In genomic region chr1:109930252-109930993, GRCh38 we compare ENCODE assay signal across 13 cellular contexts. TPM values are rescaled to one million over a fixed set of nuclear protein-coding genes. Genes with fewer than 3 reads are reported as not detected.
DNase-seq lines count a peak whose midpoint lies in the region; FAIRE-seq and TF ChIP-seq lines count a peak whose summit lies in the region.
"Had no signal": no experiment of that assay in that cellular context is flagged by ENCODE, and none has a peak within 500 bp of the region (broad histone marks: within the 10 kb centered on the region; RNA-seq: fewer than 3 reads in every experiment).

No MANE protein-coding gene starts in this region.

- 0 out of 2 replicates have a peak overlapping the region, but pooled peaks have one; percentile 5 for H2AK5ac ChIP-seq in H1 (ENCODE audit: low read depth, low read length)

- no peak overlapping the region for H3K9ac ChIP-seq in mammary epithelial cell (ENCODE audit: insufficient read depth, low read length)
- H3K9ac ChIP-seq in H1 (replicated peaks in 1 of 4; ENCODE audit: extremely low read depth in 1 of 4, low read depth in 3 of 4, low read length in 3 of 4) = no peak overlapping the region

- H4K20me1 ChIP-seq in mammary epithelial cell (ENCODE audit: insufficient read depth, low read length) = no peaks in the 10 kb centered on the region
- no peaks in the 10 kb centered on the region for H4K20me1 ChIP-seq in H1 (replicated peaks in 1 of 2; ENCODE audit: control insufficient read depth in 1 of 2, insufficient read depth in 2 of 2, low read length in 2 of 2)

- peaks cover 15% of the 10 kb centered on the region for H3K4me1 Mint-ChIP-seq in type B pancreatic cell (ENCODE audit: unreplicated experiment)

- no peaks in the 10 kb centered on the region for H3K23me2 ChIP-seq in H1 (ENCODE audit: low read depth, low read length)

- peak overlapping the region; percentile 86; the same call in 1 of the 2 replicates for H4K8ac ChIP-seq in H1 (ENCODE audit: extremely low read depth, insufficient read depth, low read length)

- no peak for FAIRE-seq in H1 (lab: Jason Lieb, UNC)
- FAIRE-seq: frontal cortex had no signal

- no peak overlapping the region for H3K4me3 Mint-ChIP-seq in type B pancreatic cell

- POLR2A ChIA-PET in H1 (lab: Charles Lee; ENCODE audit: partially characterized antibody) = interaction anchor here (1.7 kb wide), 1 partner anchor 54 kb away, joined by 6 read pairs; the partner anchor contains the start of gene AHCYL1

- H3K14ac ChIP-seq in H1 (ENCODE audit: insufficient read length) = no peak overlapping the region

- dilution Hi-C loops in mammary epithelial cell (cut with HindIII; ENCODE audit: low sequenced_read_pairs) = no loop called here

- H3K36me3 Mint-ChIP-seq in type B pancreatic cell = peaks cover 15% of the 10 kb centered on the region

- peak overlapping the region; percentile 80 for H4K91ac ChIP-seq in H1 (replicated peaks; ENCODE audit: insufficient read length, low read length)

- H3K79me1 ChIP-seq in H1 (ENCODE audit: low read depth, low read length) = no peaks in the 10 kb centered on the region

- 93% methylated on average over 8 of the region's 9 CpGs for WGBS in mammary epithelial cell (ENCODE audit: low coverage, missing lambda C conversion rate)
- WGBS in H1 (ENCODE audit: extremely low coverage in 1 of 2, insufficient coverage in 1 of 2, insufficient read length in 1 of 2, insufficient replicate concordance in 2 of 2, low coverage in 1 of 2, low lambda C conversion rate in 2 of 2, missing lambda C conversion rate in 1 of 2), 2 experiments = 73% methylated on average over 9 of the region's 9 CpGs; no CpG with 5 or more reads in 1 of the 2 experiments
- WGBS in ovary, 3 donors = 84 to 89% (median 85%) methylated on average over 9 of the region's 9 CpGs

- peak overlapping the region; percentile 84; the same call in 1 of the 2 replicates for H2BK12ac ChIP-seq in H1 (ENCODE audit: low read depth, low read length)

- H3K27ac Mint-ChIP-seq in type B pancreatic cell = peak overlapping the region; percentile 86

- H3K4me2 ChIP-seq in mammary epithelial cell (ENCODE audit: insufficient read depth, low read depth, low read length) (no peak overlapping the region), H1 (ENCODE audit: insufficient read depth in 1 of 2, low read depth in 2 of 2, low read length in 2 of 2) (peak overlapping the region in 1 of 2 experiments; percentile 29; a peak in 2 of 4 replicates)

- H3K18ac ChIP-seq in H1 (ENCODE audit: extremely low read depth, low read length) = peak overlapping the region; percentile 48; the same call in 1 of the 2 replicates

- TF ChIP-seq RAD21 in H1 (IDR thresholded peaks at IDR 0.05 in 1 of 2, conservative IDR thresholded peaks at IDR 0.05 in 1 of 2; ENCODE audit: low read depth in 2 of 2, low read length in 2 of 2) = peak in 1 of 2 experiments; percentile 2; a peak in 1 of 4 replicates

- H3K79me2 ChIP-seq in mammary epithelial cell (ENCODE audit: insufficient read depth, low read length) = no peaks in the 10 kb centered on the region
- H3K79me2 ChIP-seq in H1 (ENCODE audit: control insufficient read depth in 1 of 2, insufficient read depth in 2 of 2, low read length in 2 of 2) = no peaks in the 10 kb centered on the region

- H2BK5ac ChIP-seq in H1 (ENCODE audit: low read depth, low read length) = peak overlapping the region; percentile 71; the same call in 1 of the 2 replicates

- no peak overlapping the region for H3K56ac ChIP-seq in H1 (replicated peaks; ENCODE audit: insufficient read length, low read depth, low read length)

- H3K9me3 ChIP-seq in breast epithelium (no peaks in the 10 kb centered on the region), mammary epithelial cell (replicated peaks; ENCODE audit: insufficient read depth, low read length) (no peaks in the 10 kb centered on the region), H1 (ENCODE audit: insufficient read depth in 2 of 2, low read depth in 1 of 2, low read length in 1 of 2) (no peaks in the 10 kb centered on the region), ovary (no peaks in the 10 kb centered on the region)
- H3K9me3 ChIP-seq: left lung had no signal

- TF ChIP-seq CTCF in breast epithelium (IDR thresholded peaks at IDR 0.05) (no peak), mammary epithelial cell (conservative IDR thresholded peaks at IDR 0.05 in 1 of 2, IDR thresholded peaks at IDR 0.05 in 1 of 2; ENCODE audit: extremely low read depth in 1 of 2, insufficient read depth in 1 of 2, low read depth in 1 of 2, low read length in 2 of 2) (no peak), H1 (IDR thresholded peaks at IDR 0.05; ENCODE audit: control extremely low read depth in 1 of 3, insufficient read depth in 1 of 3, low read depth in 1 of 3, low read length in 3 of 3) (no peak), ovary (IDR thresholded peaks at IDR 0.05) (no peak), type B pancreatic cell (conservative IDR thresholded peaks at IDR 0.05) (no peak)

- no peak overlapping the region for H4K5ac ChIP-seq in H1 (ENCODE audit: insufficient read length, low read depth, low read length)

- intact Hi-C loops in breast epithelium (cut with DNase I; ENCODE audit: low total_unique reads) (no loop called here), mammary epithelial cell (cut with micrococcal nuclease) (no loop called here), ovary (cut with DNase I) (no loop called here)

- H2AFZ ChIP-seq in mammary epithelial cell (ENCODE audit: low read depth, low read length) (no peak overlapping the region), H1 (ENCODE audit: low read length) (no peak overlapping the region)

- no peak for TF ChIP-seq EP300 in H1 (IDR thresholded peaks at IDR 0.05; ENCODE audit: borderline replicate concordance in 1 of 2, low read depth in 2 of 2, low read length in 2 of 2)
- no peak for TF ChIP-seq EP300 in ovary (IDR thresholded peaks at IDR 0.05)

- H2BK120ac ChIP-seq in H1 (replicated peaks; ENCODE audit: low read depth, low read length) = no peak overlapping the region

- H3K9me3 Mint-ChIP-seq in type B pancreatic cell = no peaks in the 10 kb centered on the region

- 0 out of 2 replicates have a peak overlapping the region, but pooled peaks have one; percentile 90 for H2BK20ac ChIP-seq in H1 (ENCODE audit: low read length)

- no peaks in the 10 kb centered on the region for H3K27me3 ChIP-seq in breast epithelium
- no peaks in the 10 kb centered on the region for H3K27me3 ChIP-seq in mammary epithelial cell (ENCODE audit: insufficient read depth, low read length)
- no peaks in the 10 kb centered on the region for H3K27me3 ChIP-seq in H1 (replicated peaks in 1 of 4; ENCODE audit: control insufficient read depth in 3 of 4, extremely low read depth in 1 of 4, insufficient read depth in 3 of 4, low read length in 3 of 4)
- H3K27me3 ChIP-seq in ovary = no peaks in the 10 kb centered on the region
- H3K27me3 ChIP-seq: left lung had no signal

- DNase-seq in breast epithelium (ENCODE audit: low spot score in 2 of 2) = no peak
- DNase-seq in mammary epithelial cell = no peak
- DNase-seq in H1 (ENCODE audit: low read depth in 1 of 2, low spot score in 2 of 2) = no peak
- peak in 1 of 5 donors; percentile 21 for DNase-seq in ovary
- no peak for DNase-seq in type B pancreatic cell (ENCODE audit: extremely low spot score, unreplicated experiment)
- DNase-seq in NCI-H187 (lab: John Stamatoyannopoulos, UW) = no peak
- no peak for DNase-seq in NCI-H2081 treated with DMSO at 0.1 percent for 48 hours (lab: John Stamatoyannopoulos, UW)
- no peak for DNase-seq in amygdala (lab: John Stamatoyannopoulos, UW)
- DNase-seq: activated effector memory CD4-positive, alpha-beta T cell treated with Interleukin-2 at 50 U/mL for 16 hours; GDM1; NCI-H2171 had no signal

- no peak overlapping the region for H3K23ac ChIP-seq in H1 (ENCODE audit: insufficient read length)

- CTCF ChIA-PET in mammary epithelial cell (lab: Charles Lee; ENCODE audit: low non-redundant PET) (no interaction called here), H1 (lab: Charles Lee; ENCODE audit: partially characterized antibody) (interaction anchor here (0.6 to 20.1 kb wide), 12 partner anchors 8 to 186 kb away, joined by 3 to 333 read pairs (median 4); partner anchors contain the start of genes AHCYL1 and CSF1)

- H3K4me3 ChIP-seq in breast epithelium (no peak overlapping the region), mammary epithelial cell (replicated peaks in 1 of 3; ENCODE audit: insufficient read depth in 1 of 3, low read depth in 2 of 3, low read length in 3 of 3) (no peak overlapping the region), H1 (ENCODE audit: extremely low read depth in 1 of 4, insufficient read depth in 2 of 4, low read depth in 3 of 4, low read length in 4 of 4) (no peak overlapping the region), ovary (no peak overlapping the region)
- H3K4me3 ChIP-seq: left lung had no signal

- no TSS peak for BruUV-seq in mammary epithelial cell (replicated peaks; lab: Mats Ljungman, UMichigan)

- H2BK15ac ChIP-seq in H1 (ENCODE audit: low read length) = peak overlapping the region; percentile 72

- H3K4me1 ChIP-seq in breast epithelium = peaks cover 18 to 37% of the 10 kb centered on the region in 2 donors
- peaks cover 49% of the 10 kb centered on the region for H3K4me1 ChIP-seq in mammary epithelial cell (ENCODE audit: insufficient read depth, low read length)
- peaks cover 4 to 9% (median 5%) of the 10 kb centered on the region in 4 experiments; a peak in 6 of 7 replicates for H3K4me1 ChIP-seq in H1 (replicated peaks in 1 of 4; ENCODE audit: control insufficient read depth in 3 of 4, insufficient read depth in 4 of 4, low read length in 3 of 4)
- H3K4me1 ChIP-seq in ovary (ENCODE audit: insufficient read depth) = peaks cover 37% of the 10 kb centered on the region

- in situ Hi-C loops in mammary epithelial cell (cut with MboI; ENCODE audit: low sequenced_read_pairs in 2 of 2) = no loop called here

- H3K4ac ChIP-seq in H1 (replicated peaks; ENCODE audit: insufficient read length, low read depth, low read length) = peak overlapping the region; percentile 44

- H3K36me3 ChIP-seq in breast epithelium = no peaks in the 10 kb centered on the region
- no peaks in the 10 kb centered on the region for H3K36me3 ChIP-seq in mammary epithelial cell (ENCODE audit: insufficient read depth, low read length)
- no peaks in the 10 kb centered on the region for H3K36me3 ChIP-seq in H1 (ENCODE audit: control insufficient read depth in 2 of 4, insufficient read depth in 4 of 4, low read length in 3 of 4)
- H3K36me3 ChIP-seq in ovary = no peaks in the 10 kb centered on the region

- H3K27me3 Mint-ChIP-seq in type B pancreatic cell = no peaks in the 10 kb centered on the region

- H3K27ac ChIP-seq in breast epithelium = peak overlapping the region; percentile 82 to 96
- H3K27ac ChIP-seq in mammary epithelial cell (ENCODE audit: insufficient read depth, low read depth, low read length) = no peak overlapping the region
- no peak overlapping the region for H3K27ac ChIP-seq in H1 (ENCODE audit: low read depth, low read length)
- H3K27ac ChIP-seq in ovary = peak overlapping the region; percentile 38 to 62

- no peak for TF ChIP-seq POLR2A in breast epithelium (IDR thresholded peaks at IDR 0.05)
- TF ChIP-seq POLR2A in H1 (IDR thresholded peaks at IDR 0.05; ENCODE audit: control extremely low read depth in 1 of 2, low read depth in 2 of 2, low read length in 2 of 2) = no peak
- TF ChIP-seq POLR2A in ovary (IDR thresholded peaks at IDR 0.05) = no peak

RNA-seq across cellular contexts. Expression of gene CSF1, which starts 19.8 kb away (rescaled TPM):
- total RNA-seq in breast epithelium = 10 to 100 TPM; 28.2 to 54.7 (median 54.4) TPM
- total RNA-seq in mammary epithelial cell = 10 to 100 TPM in 1 of 2 donors, 1 to 10 TPM in 1; 5.6 to 29.5 TPM
- polyA plus RNA-seq in mammary epithelial cell = 9.9 TPM
- polyA minus RNA-seq in mammary epithelial cell = 7.5 TPM
- 2.0 and 3.3 TPM in 2 replicates for total RNA-seq in H1 (2021; fragmentation: NEBNext Ultra II Directional; extraction: Animal tissue kit (Norgen Biotek cat#: 25700))
- polyA plus RNA-seq in H1 (2011; rRNA removed) = 4.2 and 5.4 TPM in 2 replicates
- polyA plus RNA-seq in H1 (2011; cell fraction: cytosol; rRNA removed) = 3.4 TPM
- polyA plus RNA-seq in H1 (2011; cell fraction: nucleus; rRNA removed) = 6.3 TPM
- 2.0 to 4.0 TPM (median 3.2 TPM) in 4 replicates for polyA plus RNA-seq in H1 (2012, experiment 1 of 2)
- 4.0 TPM for polyA plus RNA-seq in H1 (2012, experiment 2 of 2)
- 1.8 TPM for polyA plus RNA-seq in H1 (2013, experiment 1 of 2)
- polyA plus RNA-seq in H1 (2013, experiment 2 of 2) = 1.5 TPM
- 4.0 and 4.2 TPM in 2 replicates for polyA minus RNA-seq in H1 (2011; rRNA and poly(A)+ RNA removed)
- 4.2 TPM for polyA minus RNA-seq in H1 (2011; cell fraction: cytosol; rRNA and poly(A)+ RNA removed)
- 2.6 TPM for polyA minus RNA-seq in H1 (2011; cell fraction: nucleus; rRNA and poly(A)+ RNA removed)
- 10 to 100 TPM; 24.2 to 57.6 (median 44.3) TPM for total RNA-seq in ovary
- polyA plus RNA-seq in ovary = 10 to 100 TPM; 13.1 to 48.6 TPM
- 10.9 and 15.2 TPM in 2 replicates for total RNA-seq in type B pancreatic cell (ENCODE audit: low replicate concordance)

RNA-seq across cellular contexts. Expression of gene AHCYL1, which starts 54.1 kb away (rescaled TPM):
- total RNA-seq in breast epithelium (10 to 100 TPM; 67.7 to 75.1 (median 73.8) TPM), mammary epithelial cell (10 to 100 TPM; 71.2 to 72.2 TPM), ovary (100 to 1,000 TPM in 2 of 7 donors, 10 to 100 TPM in 5; 41.1 to 113 (median 85.8) TPM), type B pancreatic cell (ENCODE audit: low replicate concordance) (87.1 and 88.1 TPM in 2 replicates)
- polyA plus RNA-seq in mammary epithelial cell (64.7 TPM), H1 (2011; rRNA removed) (55.8 and 64.5 TPM in 2 replicates), ovary (100 to 1,000 TPM in 1 of 2 donors, 10 to 100 TPM in 1; 41.8 to 103 TPM)
- polyA minus RNA-seq in mammary epithelial cell = 84.7 TPM
- total RNA-seq in H1 (2021; fragmentation: NEBNext Ultra II Directional; extraction: Animal tissue kit (Norgen Biotek cat#: 25700)) = 92.5 and 95.9 TPM in 2 replicates
- polyA plus RNA-seq in H1 (2011; cell fraction: cytosol; rRNA removed) = 62.7 TPM
- polyA plus RNA-seq in H1 (2011; cell fraction: nucleus; rRNA removed) = 54.7 TPM
- 74.7 to 98.1 TPM (median 80.1 TPM) in 4 replicates for polyA plus RNA-seq in H1 (2012, experiment 1 of 2)
- polyA plus RNA-seq in H1 (2012, experiment 2 of 2) = 12.0 TPM
- 64.4 TPM for polyA plus RNA-seq in H1 (2013, experiment 1 of 2)
- 62.7 TPM for polyA plus RNA-seq in H1 (2013, experiment 2 of 2)
- 83.3 and 95.8 TPM in 2 replicates for polyA minus RNA-seq in H1 (2011; rRNA and poly(A)+ RNA removed)
- polyA minus RNA-seq in H1 (2011; cell fraction: cytosol; rRNA and poly(A)+ RNA removed) = 46.4 TPM
- 34.2 TPM for polyA minus RNA-seq in H1 (2011; cell fraction: nucleus; rRNA and poly(A)+ RNA removed)

Comparison
In these comparisons a context has a peak if more than half of its experiments do, and no peak if none do; other contexts are left out.
1. H3K27ac ChIP-seq: peak in breast epithelium (2 of 2) and ovary (2 of 2); none in mammary epithelial cell (single experiment) and H1 (single experiment).